ENCODE assay signal across 12 cellular contexts in the genomic region with DNA sequence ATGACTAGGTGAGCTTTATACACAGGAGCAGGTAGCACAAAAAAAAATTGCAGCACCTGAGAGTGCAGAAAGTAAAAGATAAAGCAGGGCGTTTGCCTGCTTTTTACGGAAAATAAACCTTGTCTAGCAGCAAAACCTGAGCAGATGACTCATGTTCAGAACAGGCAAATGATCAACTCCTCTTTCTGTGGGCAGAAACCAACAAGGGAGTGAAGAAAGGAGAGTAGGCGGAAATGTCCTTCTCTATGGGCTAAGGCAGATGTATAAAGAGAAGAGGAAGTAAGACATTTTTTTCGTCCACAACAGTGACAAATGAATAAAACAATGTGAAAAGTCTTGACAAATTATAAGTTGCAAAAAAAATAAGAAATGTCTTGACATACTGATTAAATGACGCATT.
DNase-seq lines count a peak whose midpoint lies in the region; ATAC-seq and TF ChIP-seq lines count a peak whose summit lies in the region.
"Had no signal": no experiment of that assay in that cellular context is flagged by ENCODE, and none has a peak within 500 bp of the region (broad histone marks: within the 10 kb centered on the region; RNA-seq: fewer than 3 reads in every experiment).

No MANE protein-coding gene starts in this region.

- peak; percentile 74 for ATAC-seq in HG02970 (IDR thresholded peaks at IDR 0.05; ENCODE audit: low FRiP score, unreplicated experiment)
- ATAC-seq in stimulated activated naive B cell treated with anti-CD40 and anti-IgM and Interleukin-4, amounts not matched to agents 10 μg/mL and 1 μg/mL and 100 μg/mL, for 72 hours (replicated peaks): peak; percentile 36 to 46

- no peak overlapping the region for H3K27ac ChIP-seq in MM.1S (ENCODE audit: low read length)
- H3K27ac ChIP-seq: prostate gland had no signal

- no peaks in the 10 kb centered on the region for H3K36me3 Mint-ChIP-seq in stimulated activated naive B cell treated with anti-CD40 and anti-IgM and Interleukin-4, amounts not matched to agents 10 μg/mL and 1 μg/mL and 100 μg/mL, for 72 hours

- peaks cover 0 to 2% of the 10 kb centered on the region in 2 donors for H3K4me1 Mint-ChIP-seq in stimulated activated naive B cell treated with anti-CD40 and anti-IgM and Interleukin-4, amounts not matched to agents 10 μg/mL and 1 μg/mL and 100 μg/mL, for 72 hours

- no peaks in the 10 kb centered on the region for H3K4me1 ChIP-seq in MM.1S (ENCODE audit: low read length)
- H3K4me1 ChIP-seq: prostate gland had no signal

- H3K4me2 ChIP-seq in MM.1S (ENCODE audit: low read depth, low read length): no peak overlapping the region

- H3K27me3 Mint-ChIP-seq in stimulated activated naive B cell treated with anti-CD40 and anti-IgM and Interleukin-4, amounts not matched to agents 10 μg/mL and 1 μg/mL and 100 μg/mL, for 72 hours: peaks cover 8 to 9% of the 10 kb centered on the region in 2 donors

- no peaks in the 10 kb centered on the region for H3K79me2 ChIP-seq in MM.1S (ENCODE audit: low read length)

- no peak overlapping the region for H3K9ac ChIP-seq in MM.1S (ENCODE audit: low read length)

- no peak overlapping the region for H3K4me3 Mint-ChIP-seq in stimulated activated naive B cell treated with anti-CD40 and anti-IgM and Interleukin-4, amounts not matched to agents 10 μg/mL and 1 μg/mL and 100 μg/mL, for 72 hours
- H3K4me3 Mint-ChIP-seq: activated naive CD4-positive, alpha-beta T cell treated with anti-CD3 and anti-CD28 coated beads for 36 hours had no signal

- no peak for TF ChIP-seq CTCF in NB4 (IDR thresholded peaks at IDR 0.05; ENCODE audit: low read depth, low read length)
- TF ChIP-seq CTCF in MM.1S (IDR thresholded peaks at IDR 0.05; ENCODE audit: low read length): no peak

- no peaks in the 10 kb centered on the region for H3F3A ChIP-seq in MM.1S (ENCODE audit: insufficient read depth, low read length)

- no peak overlapping the region for H3K4me3 ChIP-seq in NB4 (ENCODE audit: low read depth, low read length)
- no peak overlapping the region for H3K4me3 ChIP-seq in MM.1S (ENCODE audit: low read length)
- H3K4me3 ChIP-seq: prostate gland had no signal

- H3K36me3 ChIP-seq in MM.1S (replicated peaks; ENCODE audit: insufficient read depth, low read length): no peaks in the 10 kb centered on the region
- H3K36me3 ChIP-seq: prostate gland had no signal

- H3K9me3 ChIP-seq in MM.1S (replicated peaks; ENCODE audit: insufficient read depth, low read length): no peaks in the 10 kb centered on the region
- H3K9me3 ChIP-seq: prostate gland had no signal

- no peaks in the 10 kb centered on the region for H3K9me3 Mint-ChIP-seq in stimulated activated naive B cell treated with anti-CD40 and anti-IgM and Interleukin-4, amounts not matched to agents 10 μg/mL and 1 μg/mL and 100 μg/mL, for 72 hours
- H3K9me3 Mint-ChIP-seq: activated naive CD4-positive, alpha-beta T cell treated with anti-CD3 and anti-CD28 coated beads for 36 hours had no signal

- DNase-seq in SIG-M5 treated with dmso at 0.1 percent for 504 hours (lab: John Stamatoyannopoulos, UW; ENCODE audit: unreplicated experiment) (peak; percentile 42), SIG-M5 (lab: John Stamatoyannopoulos, UW) (no peak), NB4 (ENCODE audit: low read depth) (peak; percentile 73), NCI-H510A (lab: John Stamatoyannopoulos, UW) (no peak), MM.1S (no peak)
- no peak for DNase-seq in stimulated activated naive B cell treated with anti-CD40 and anti-IgM and Interleukin-4, amounts not matched to agents 10 μg/mL and 1 μg/mL and 100 μg/mL, for 72 hours
- DNase-seq in activated CD8-positive, alpha-beta memory T cell treated with anti-CD3 and anti-CD28 coated beads, Interleukin-2, amount 50 U/mL, for 48 hours: no peak
- DNase-seq: 8988T; activated naive CD4-positive, alpha-beta T cell treated with anti-CD3 and anti-CD28 coated beads for 36 hours; T-helper 9 cell had no signal

- no peak overlapping the region for H3K27ac Mint-ChIP-seq in stimulated activated naive B cell treated with anti-CD40 and anti-IgM and Interleukin-4, amounts not matched to agents 10 μg/mL and 1 μg/mL and 100 μg/mL, for 72 hours
- H3K27ac Mint-ChIP-seq: activated naive CD4-positive, alpha-beta T cell treated with anti-CD3 and anti-CD28 coated beads for 36 hours had no signal

- no peak overlapping the region for H2AFZ ChIP-seq in MM.1S (ENCODE audit: low read length)

- H3K27me3 ChIP-seq in MM.1S (replicated peaks; ENCODE audit: insufficient read depth, low read length): no peaks in the 10 kb centered on the region

- H4K20me1 ChIP-seq in MM.1S (ENCODE audit: insufficient read depth, low read length): no peaks in the 10 kb centered on the region

- no peaks in the 10 kb centered on the region for H3K9me2 ChIP-seq in MM.1S (replicated peaks; ENCODE audit: insufficient read depth, low read length)

- no peak for TF ChIP-seq POLR2A in NB4 (IDR thresholded peaks at IDR 0.05; ENCODE audit: extremely low read depth, insufficient read length)

Comparison
In these comparisons a context has a peak if more than half of its experiments do, and no peak if none do; other contexts are left out.
1. DNase-seq: peak in SIG-M5 treated with dmso at 0.1 percent for 504 hours (single experiment) and NB4 (single experiment); none in SIG-M5 (single experiment), stimulated activated naive B cell treated with anti-CD40 and anti-IgM and Interleukin-4, amounts not matched to agents 10 μg/mL and 1 μg/mL and 100 μg/mL, for 72 hours (single experiment), NCI-H510A (single experiment), activated CD8-positive, alpha-beta memory T cell treated with anti-CD3 and anti-CD28 coated beads, Interleukin-2, amount 50 U/mL, for 48 hours (single experiment) and MM.1S (single experiment).